In the genomic region with DNA sequence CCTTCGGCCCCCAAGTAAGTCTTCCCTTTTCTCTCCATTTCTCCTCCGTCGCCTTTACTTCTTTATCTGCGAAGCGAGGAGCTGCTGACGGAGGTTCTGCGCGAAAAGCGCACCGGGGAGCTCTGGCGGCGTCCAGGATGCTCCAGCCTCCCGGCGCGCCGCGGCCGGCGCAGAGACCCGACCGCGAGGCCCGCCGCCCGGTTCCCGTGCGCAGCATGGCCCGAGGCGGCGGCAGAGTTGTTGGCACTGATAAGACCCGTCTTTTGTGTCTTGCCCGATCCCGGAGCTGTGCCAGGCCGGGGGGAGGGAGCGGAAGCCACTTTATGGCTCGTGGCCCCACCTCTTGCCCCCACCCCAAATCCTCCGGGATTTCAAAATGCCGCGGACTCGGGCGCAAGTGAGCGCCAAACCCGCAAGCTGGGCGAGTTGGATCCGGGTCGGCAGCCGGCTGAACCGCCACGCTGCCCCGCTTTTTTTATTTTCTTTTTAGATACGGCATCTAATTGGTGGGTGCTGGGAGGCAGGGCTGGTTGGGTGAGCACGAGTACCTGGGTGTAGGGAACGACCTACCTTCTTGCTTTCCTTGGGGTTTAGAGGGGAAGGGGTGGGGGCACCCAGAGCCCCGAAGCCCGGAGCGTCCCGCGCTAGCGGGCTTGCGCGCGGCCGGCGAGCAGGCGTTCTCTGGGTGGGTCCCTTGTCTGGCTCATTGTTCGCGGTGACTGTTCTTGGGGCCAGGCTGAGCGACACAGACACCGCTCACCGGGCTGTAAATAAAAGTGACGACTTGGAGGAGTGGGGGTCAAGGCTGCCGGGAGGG, we compare ENCODE assay signal across 8 cellular contexts.
DNase-seq lines count a peak whose midpoint lies in the region; ATAC-seq and TF ChIP-seq lines count a peak whose summit lies in the region.

No MANE protein-coding gene starts in this region.

- H3K4me1 ChIP-seq in BLaER1 (no peaks in the 10 kb centered on the region), smooth muscle cell (ENCODE audit: low read depth) (peaks cover 6% of the 10 kb centered on the region), Caco-2 (no peaks in the 10 kb centered on the region)

- H3K9me3 Mint-ChIP-seq in activated naive CD8-positive, alpha-beta T cell treated with anti-CD3 and anti-CD28 coated beads, Interleukin-2, amount 10 ng/mL, durations not matched to agents 7 days and 5 days: no peaks in the 10 kb centered on the region
- H3K9me3 Mint-ChIP-seq in Caco-2 (ENCODE audit: unreplicated experiment): no peaks in the 10 kb centered on the region

- H4K20me1 ChIP-seq in BLaER1: no peaks in the 10 kb centered on the region
- H4K20me1 ChIP-seq in smooth muscle cell (ENCODE audit: low read depth): no peaks in the 10 kb centered on the region

- BruUV-seq in Caco-2 (replicated peaks; lab: Mats Ljungman, UMichigan): no TSS peak

- peaks cover 4% of the 10 kb centered on the region for H3K4me1 Mint-ChIP-seq in activated naive CD8-positive, alpha-beta T cell treated with anti-CD3 and anti-CD28 coated beads, Interleukin-2, amount 10 ng/mL, durations not matched to agents 7 days and 5 days
- no peaks in the 10 kb centered on the region for H3K4me1 Mint-ChIP-seq in Caco-2 (ENCODE audit: low read depth, unreplicated experiment)

- H3K4me3 ChIP-seq in BLaER1 (peak overlapping the region; percentile 63), smooth muscle cell (peak overlapping the region; percentile 65), Caco-2 (ENCODE audit: low read depth, low read length) (no peak overlapping the region)

- H3K36me3 ChIP-seq in BLaER1: no peaks in the 10 kb centered on the region
- H3K36me3 ChIP-seq in smooth muscle cell (ENCODE audit: low read depth): no peaks in the 10 kb centered on the region
- no peaks in the 10 kb centered on the region for H3K36me3 ChIP-seq in Caco-2 (ENCODE audit: control insufficient read depth, insufficient read depth, low read length)

- H3K27ac ChIP-seq in BLaER1 (no peak overlapping the region), smooth muscle cell (ENCODE audit: low read depth) (no peak overlapping the region)

- H3K4me2 ChIP-seq in BLaER1 (peak overlapping the region; percentile 71), smooth muscle cell (peak overlapping the region; percentile 92)

- H3K27me3 ChIP-seq in BLaER1 (peaks cover 25% of the 10 kb centered on the region), smooth muscle cell (ENCODE audit: low read depth) (peaks cover 5% of the 10 kb centered on the region), Caco-2 (replicated peaks; ENCODE audit: control insufficient read depth, insufficient read depth, low read length) (no peaks in the 10 kb centered on the region)

- H3K79me2 ChIP-seq in smooth muscle cell (ENCODE audit: low read depth): peaks cover 3% of the 10 kb centered on the region

- no peaks in the 10 kb centered on the region for H3F3A ChIP-seq in smooth muscle cell (ENCODE audit: low read depth)

- DNase-seq in HS-5 (ENCODE audit: low read depth) (peak; percentile 20), iPS-NIHi11 (ENCODE audit: low spot score) (peak; percentile 50), smooth muscle cell (lab: John Stamatoyannopoulos, UW; ENCODE audit: unreplicated experiment) (no peak), OCI-M2 (lab: John Stamatoyannopoulos, UW; ENCODE audit: unreplicated experiment) (no peak), Caco-2 (no peak)
- peak; percentile 32 for DNase-seq in activated naive CD8-positive, alpha-beta T cell treated with anti-CD3 and anti-CD28 coated beads, Interleukin-2, amount 10 ng/mL, durations not matched to agents 7 days and 5 days

- H3K36me3 Mint-ChIP-seq in activated naive CD8-positive, alpha-beta T cell treated with anti-CD3 and anti-CD28 coated beads, Interleukin-2, amount 10 ng/mL, durations not matched to agents 7 days and 5 days: no peaks in the 10 kb centered on the region
- H3K36me3 Mint-ChIP-seq in Caco-2 (ENCODE audit: insufficient read depth, unreplicated experiment): no peaks in the 10 kb centered on the region

- peak overlapping the region; percentile 88 for H2AFZ ChIP-seq in smooth muscle cell (ENCODE audit: low read depth)

- H3K9me3 ChIP-seq in BLaER1 (peaks cover 13% of the 10 kb centered on the region), smooth muscle cell (replicated peaks; ENCODE audit: low read depth) (no peaks in the 10 kb centered on the region), Caco-2 (no peaks in the 10 kb centered on the region)

- ATAC-seq in activated naive CD8-positive, alpha-beta T cell treated with anti-CD3 and anti-CD28 coated beads, Interleukin-2, amount 10 ng/mL, durations not matched to agents 7 days and 5 days (ENCODE audit: low read depth): no peak
- ATAC-seq in GM18498 (IDR thresholded peaks at IDR 0.05; ENCODE audit: unreplicated experiment): no peak

- no peak overlapping the region for H3K27ac Mint-ChIP-seq in activated naive CD8-positive, alpha-beta T cell treated with anti-CD3 and anti-CD28 coated beads, Interleukin-2, amount 10 ng/mL, durations not matched to agents 7 days and 5 days
- no peak overlapping the region for H3K27ac Mint-ChIP-seq in Caco-2 (ENCODE audit: unreplicated experiment)

- POLR2A ChIA-PET in activated naive CD8-positive, alpha-beta T cell treated with anti-CD3 and anti-CD28 coated beads, Interleukin-2, amount 10 ng/mL, durations not matched to agents 7 days and 5 days (lab: Charles Lee): no interaction called here
- POLR2A ChIA-PET in Caco-2 (lab: Charles Lee): no interaction called here

- TF ChIP-seq CTCF in smooth muscle cell (IDR thresholded peaks at IDR 0.05; ENCODE audit: borderline replicate concordance, insufficient read depth, poor library complexity, severe bottlenecking): no peak
- TF ChIP-seq CTCF in Caco-2 (IDR thresholded peaks at IDR 0.05; ENCODE audit: insufficient read depth in 1 of 2, low read depth in 1 of 2, low read length in 1 of 2, severe bottlenecking in 1 of 2, unreplicated experiment in 1 of 2): no peak

- CTCF ChIA-PET in Caco-2 (lab: Charles Lee): no interaction called here

- H3K9ac ChIP-seq in BLaER1 (no peak overlapping the region), smooth muscle cell (ENCODE audit: low read depth) (peak overlapping the region; percentile 38)

- H3K4me3 Mint-ChIP-seq in activated naive CD8-positive, alpha-beta T cell treated with anti-CD3 and anti-CD28 coated beads, Interleukin-2, amount 10 ng/mL, durations not matched to agents 7 days and 5 days: peak overlapping the region; percentile 30
- H3K4me3 Mint-ChIP-seq in Caco-2 (ENCODE audit: unreplicated experiment): no peak overlapping the region

- intact Hi-C loops in Caco-2 (cut with micrococcal nuclease; ENCODE audit: unreplicated experiment): no loop called here

- H3K27me3 Mint-ChIP-seq in activated naive CD8-positive, alpha-beta T cell treated with anti-CD3 and anti-CD28 coated beads, Interleukin-2, amount 10 ng/mL, durations not matched to agents 7 days and 5 days: peaks cover 36% of the 10 kb centered on the region
- no peaks in the 10 kb centered on the region for H3K27me3 Mint-ChIP-seq in Caco-2 (ENCODE audit: insufficient read depth, unreplicated experiment)

- WGBS in smooth muscle cell (ENCODE audit: low lambda C conversion rate): 1% methylated on average over 72 of the region's 72 CpGs

Comparison
In these comparisons a context has a peak if more than half of its experiments do, and no peak if none do; other contexts are left out.
1. DNase-seq: peak in HS-5 (single experiment), activated naive CD8-positive, alpha-beta T cell treated with anti-CD3 and anti-CD28 coated beads, Interleukin-2, amount 10 ng/mL, durations not matched to agents 7 days and 5 days (single experiment) and iPS-NIHi11 (single experiment); none in smooth muscle cell (single experiment), OCI-M2 (single experiment) and Caco-2 (0 of 2).